ENCODE assay signal across 8 cellular contexts in the genomic region with DNA sequence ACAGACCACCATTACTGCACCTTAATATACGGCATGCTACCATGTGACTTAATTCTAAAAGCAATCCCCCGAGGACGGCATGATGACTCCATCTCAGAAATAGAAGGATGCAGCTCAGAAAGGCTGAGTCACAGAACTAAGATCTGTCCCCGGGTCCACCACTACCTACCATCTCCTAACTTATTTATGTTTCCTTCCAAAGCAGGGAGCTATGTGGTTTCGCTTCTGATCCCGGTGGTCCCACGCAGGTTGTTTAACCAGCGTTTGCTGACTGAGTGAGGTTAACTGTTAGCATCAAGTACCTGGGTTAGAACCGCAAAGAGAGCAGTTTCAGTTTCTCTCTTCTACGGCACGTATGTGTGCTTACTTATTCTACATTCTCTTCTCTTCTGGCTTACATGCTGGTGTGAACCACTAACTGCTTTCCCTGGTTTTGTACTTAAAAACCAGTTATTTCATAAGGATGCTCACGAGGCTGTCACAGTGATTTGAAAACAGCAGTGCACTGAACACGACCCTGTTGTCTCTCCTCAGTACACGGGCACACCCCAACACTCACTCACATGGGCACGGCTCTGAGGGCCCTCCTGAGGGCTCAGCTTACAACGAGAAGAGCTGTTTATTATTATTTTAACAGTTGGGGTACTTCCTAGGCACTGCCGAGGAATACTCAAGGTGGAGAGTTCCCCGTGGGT.
A peak's percentile ranks its signal among the peaks of the same experiment; 100 is the strongest.
DNase-seq lines count a peak whose midpoint lies in the region; ATAC-seq and TF ChIP-seq lines count a peak whose summit lies in the region.

No MANE protein-coding gene starts in this region.

- peaks cover 60% of the 10 kb centered on the region for H3K4me1 Mint-ChIP-seq in dendritic cell treated with granulocyte-macrophage colony-stimulating factor and Interleukin-4, amounts not matched to agents 40 ng/mL and 50 ng/mL, for 4 days (ENCODE audit: low read depth)

- H3K9me3 Mint-ChIP-seq in dendritic cell treated with granulocyte-macrophage colony-stimulating factor and Interleukin-4, amounts not matched to agents 40 ng/mL and 50 ng/mL, for 4 days = no peaks in the 10 kb centered on the region

- H3K27ac Mint-ChIP-seq in dendritic cell treated with granulocyte-macrophage colony-stimulating factor and Interleukin-4, amounts not matched to agents 40 ng/mL and 50 ng/mL, for 4 days = no peak overlapping the region

- no peak for TF ChIP-seq CTCF in dorsolateral prefrontal cortex (IDR thresholded peaks at IDR 0.05 in 54 of 56, conservative IDR thresholded peaks at IDR 0.05 in 2 of 56; ENCODE audit: low read depth in 1 of 56, partially characterized antibody in 56 of 56)

- peaks cover 0 to 4% (median 0%) of the 10 kb centered on the region in 45 donors for H3K27me3 ChIP-seq in dorsolateral prefrontal cortex

- peak overlapping the region; percentile 60 for H3K4me3 Mint-ChIP-seq in dendritic cell treated with granulocyte-macrophage colony-stimulating factor and Interleukin-4, amounts not matched to agents 40 ng/mL and 50 ng/mL, for 4 days

- peaks cover 63% of the 10 kb centered on the region for H3K27me3 Mint-ChIP-seq in dendritic cell treated with granulocyte-macrophage colony-stimulating factor and Interleukin-4, amounts not matched to agents 40 ng/mL and 50 ng/mL, for 4 days

- ATAC-seq in GM18861 (IDR thresholded peaks at IDR 0.05; ENCODE audit: unreplicated experiment) (peak; percentile 59), HG02763 (IDR thresholded peaks at IDR 0.05; ENCODE audit: unreplicated experiment) (peak; percentile 55)

- H3K4me3 ChIP-seq in dorsolateral prefrontal cortex = peak overlapping the region in 19 of 59 donors; percentile 4 to 45 (median 22)

- intact Hi-C loops in dendritic cell treated with granulocyte-macrophage colony-stimulating factor and Interleukin-4, amounts not matched to agents 40 ng/mL and 50 ng/mL, for 4 days (cut with micrococcal nuclease) = no loop called here
- intact Hi-C loops in dorsolateral prefrontal cortex (cut with DNase I) = no loop called here

- peak overlapping the region in 1 of 59 donors; percentile 25 for H3K27ac ChIP-seq in dorsolateral prefrontal cortex

- H3K36me3 Mint-ChIP-seq in dendritic cell treated with granulocyte-macrophage colony-stimulating factor and Interleukin-4, amounts not matched to agents 40 ng/mL and 50 ng/mL, for 4 days (ENCODE audit: low read depth) = no peaks in the 10 kb centered on the region

- DNase-seq in RPMI8226 (peak; percentile 79), NCI-H524 treated with DMSO at 0.1 percent for 48 hours (lab: John Stamatoyannopoulos, UW) (no peak), dorsolateral prefrontal cortex (no peak), COR-L47 (lab: John Stamatoyannopoulos, UW) (no peak)
- peak; percentile 65 to 69 for DNase-seq in stimulated activated CD8-positive, alpha-beta memory T cell treated with anti-CD3 and anti-CD28 coated beads, Interleukin-15, amount 100 ng/mL, for 48 hours (ENCODE audit: low read depth in 2 of 2)

Comparison
In these comparisons a context has a peak if more than half of its experiments do, and no peak if none do; other contexts are left out.
1. DNase-seq: peak in RPMI8226 (single experiment) and stimulated activated CD8-positive, alpha-beta memory T cell treated with anti-CD3 and anti-CD28 coated beads, Interleukin-15, amount 100 ng/mL, for 48 hours (2 of 2); none in NCI-H524 treated with DMSO at 0.1 percent for 48 hours (single experiment), dorsolateral prefrontal cortex (0 of 10) and COR-L47 (single experiment).